Comparison of ENCODE assay signal across 1 cellular context in genomic region chr19:35306473-35307246, GRCh38.
TF ChIP-seq lines count a peak whose summit lies in the region.

No MANE protein-coding gene starts in this region.

TF ChIP-seq in GM12878, 131 proteins besides CTCF, POLR2A, EP300 and RAD21:
- TF ChIP-seq RUNX3 (IDR thresholded peaks at IDR 0.05; ENCODE audit: low read length) (peak; percentile 28; the same call in 1 of the 2 replicates), CBX3 (IDR thresholded peaks at IDR 0.05; ENCODE audit: borderline replicate concordance, low read depth) (no peak), SMC3 (IDR thresholded peaks at IDR 0.05; ENCODE audit: borderline replicate concordance, low read length) (peak; percentile 35; the same call in 1 of the 2 replicates)
